In genomic region chr19:56105090-56105701, GRCh38 we compare ENCODE assay signal across 8 cellular contexts. TPM values are rescaled to one million over a fixed set of nuclear protein-coding genes. Genes with fewer than 3 reads are reported as not detected.
DNase-seq lines count a peak whose midpoint lies in the region; ATAC-seq lines count a peak whose summit lies in the region.

No MANE protein-coding gene starts in this region.

- peaks cover 27% of the 10 kb centered on the region for H3K4me1 Mint-ChIP-seq in activated CD4-positive, alpha-beta T cell treated with anti-CD3 and anti-CD28 coated beads for 36 hours

- peak; percentile 82 for ATAC-seq in activated CD4-positive, alpha-beta T cell treated with anti-CD3 and anti-CD28 coated beads for 36 hours
- ATAC-seq in left lobe of liver (peak; percentile 92), GM18861 (IDR thresholded peaks at IDR 0.05; ENCODE audit: unreplicated experiment) (no peak), GM18858 (IDR thresholded peaks at IDR 0.05; ENCODE audit: unreplicated experiment) (no peak)

- DNase-seq in Caki2 (ENCODE audit: low read depth) (peak; percentile 43), NCI-H1092 (lab: John Stamatoyannopoulos, UW) (peak; percentile 38), dermis blood vessel endothelial cell (peak; percentile 86), left lobe of liver (ENCODE audit: low spot score) (peak; percentile 89)
- DNase-seq in activated CD4-positive, alpha-beta T cell treated with anti-CD3 and anti-CD28 coated beads for 36 hours = peak; percentile 74
- DNase-seq in stimulated activated CD4-positive, alpha-beta T cell treated with anti-CD3 and anti-CD28 coated beads, Interleukin-2, amount 100 ng/mL, for 4 hours (ENCODE audit: low read depth) = peak; percentile 24

- no peaks in the 10 kb centered on the region for H3K27me3 Mint-ChIP-seq in activated CD4-positive, alpha-beta T cell treated with anti-CD3 and anti-CD28 coated beads for 36 hours

- CTCF ChIA-PET in activated CD4-positive, alpha-beta T cell treated with anti-CD3 and anti-CD28 coated beads for 36 hours (lab: Charles Lee) = interaction anchor here (0.5 to 2.3 kb wide), 7 partner anchors 20 to 211 kb away, joined by 3 to 10 read pairs (median 3); no protein-coding TSS in a partner anchor

- H3K4me3 Mint-ChIP-seq in activated CD4-positive, alpha-beta T cell treated with anti-CD3 and anti-CD28 coated beads for 36 hours = no peak overlapping the region

- intact Hi-C loops in activated CD4-positive, alpha-beta T cell treated with anti-CD3 and anti-CD28 coated beads for 36 hours (cut with DNase I, micrococcal nuclease) = loop anchor here (1.0 kb wide), 1 partner anchor 67 kb away; no protein-coding TSS in a partner anchor

- POLR2A ChIA-PET in activated CD4-positive, alpha-beta T cell treated with anti-CD3 and anti-CD28 coated beads for 36 hours (lab: Charles Lee) = interaction anchor here (0.5 kb wide), 1 partner anchor 72 kb away, joined by 3 read pairs; no protein-coding TSS in a partner anchor

- H3K27ac Mint-ChIP-seq in activated CD4-positive, alpha-beta T cell treated with anti-CD3 and anti-CD28 coated beads for 36 hours = peak overlapping the region; percentile 25

- in situ Hi-C loops in Caki2 (cut with HindIII; ENCODE audit: low pct_unique_long_range_greater_than_20kb, low sequenced_read_pairs) = no loop called here

- peaks cover 17% of the 10 kb centered on the region for H3K36me3 Mint-ChIP-seq in activated CD4-positive, alpha-beta T cell treated with anti-CD3 and anti-CD28 coated beads for 36 hours (ENCODE audit: low read depth)

- H3K9me3 Mint-ChIP-seq in activated CD4-positive, alpha-beta T cell treated with anti-CD3 and anti-CD28 coated beads for 36 hours (ENCODE audit: low read depth) = no peaks in the 10 kb centered on the region

RNA-seq across cellular contexts. Expression of gene ZNF787, which starts 15.9 kb away (rescaled TPM):
- 63.4 and 64.2 TPM in 2 replicates for total RNA-seq in Caki2 (2014; rRNA removed; shearing (Covaris generic); ENCODE audit: low replicate concordance)
- total RNA-seq in activated CD4-positive, alpha-beta T cell treated with anti-CD3 and anti-CD28 coated beads for 36 hours = 10 to 100 TPM; 27.6 to 28.4 TPM
- 30.0 and 41.2 TPM in 2 replicates for total RNA-seq in dermis blood vessel endothelial cell
- 29.0 TPM for total RNA-seq in left lobe of liver

RNA-seq across cellular contexts. Expression of gene ZNF444, which starts 35.9 kb away (rescaled TPM):
- 30.9 and 31.3 TPM in 2 replicates for total RNA-seq in Caki2 (2014; rRNA removed; shearing (Covaris generic); ENCODE audit: low replicate concordance)
- total RNA-seq in activated CD4-positive, alpha-beta T cell treated with anti-CD3 and anti-CD28 coated beads for 36 hours = 10 to 100 TPM; 29.2 to 32.2 TPM
- 22.6 and 26.3 TPM in 2 replicates for total RNA-seq in dermis blood vessel endothelial cell
- total RNA-seq in left lobe of liver = 58.5 TPM

Comparison
In these comparisons a context has a peak if more than half of its experiments do, and no peak if none do; other contexts are left out.
1. DNase-seq: peak in every context shown above with its lines; median percentile 89 in left lobe of liver; 86 in dermis blood vessel endothelial cell; 74 in activated CD4-positive, alpha-beta T cell treated with anti-CD3 and anti-CD28 coated beads for 36 hours; 43 in Caki2; 38 in NCI-H1092; 24 in stimulated activated CD4-positive, alpha-beta T cell treated with anti-CD3 and anti-CD28 coated beads, Interleukin-2, amount 100 ng/mL, for 4 hours.
2. ATAC-seq: peak in activated CD4-positive, alpha-beta T cell treated with anti-CD3 and anti-CD28 coated beads for 36 hours (single experiment) and left lobe of liver (single experiment); none in GM18861 (single experiment) and GM18858 (single experiment).